14 cellular contexts compared by ENCODE assay signal in the genomic region with DNA sequence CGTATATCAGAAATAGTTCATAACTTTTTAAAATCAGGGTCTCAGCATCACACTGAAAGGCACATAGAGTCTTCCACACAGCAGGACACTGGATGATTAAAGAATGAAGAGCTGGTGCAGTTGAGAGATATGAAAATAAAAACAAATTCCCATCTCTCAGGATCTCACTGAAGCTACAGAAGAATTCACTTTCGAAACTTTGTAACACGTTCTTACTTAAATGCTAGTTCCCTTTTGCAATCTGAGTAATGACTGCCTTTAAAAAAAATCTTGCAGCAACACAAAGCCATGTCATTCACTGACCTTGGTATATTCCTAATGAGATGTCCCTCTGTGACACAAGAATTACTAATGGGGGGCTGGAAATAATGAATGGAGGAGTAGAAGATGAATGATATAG.
"Had no signal": no experiment of that assay in that cellular context is flagged by ENCODE, and none has a peak within 500 bp of the region (broad histone marks: within the 10 kb centered on the region; RNA-seq: fewer than 3 reads in every experiment).

No MANE protein-coding gene starts in this region.

- H3K27me3 Mint-ChIP-seq: type B pancreatic cell had no signal

- H3K27ac Mint-ChIP-seq: activated CD8-positive, alpha-beta T cell treated with anti-CD3 and anti-CD28 coated beads, Interleukin-2, amount 10 ng/mL, durations not matched to agents 7 days and 5 days; naive B cell; T-cell; type B pancreatic cell had no signal

- H3K4me1 ChIP-seq: spleen had no signal

- H3K27ac ChIP-seq: spleen had no signal

- H3K4me3 ChIP-seq: lung, spleen had no signal

- H3K36me3 ChIP-seq: spleen had no signal

- H3K9me3 Mint-ChIP-seq: naive B cell, T-cell, type B pancreatic cell had no signal

- H3K27me3 ChIP-seq: spleen had no signal

- H3K9me3 ChIP-seq: spleen had no signal

- H3K4me1 Mint-ChIP-seq: naive B cell, T-cell had no signal

- H3K4me3 Mint-ChIP-seq: activated CD8-positive, alpha-beta T cell treated with anti-CD3 and anti-CD28 coated beads, Interleukin-2, amount 10 ng/mL, durations not matched to agents 7 days and 5 days; naive B cell; T-cell; type B pancreatic cell had no signal

- DNase-seq: activated CD4-positive, alpha-beta T cell treated with anti-CD3 and anti-CD28 coated beads for 4 hours; activated CD8-positive, alpha-beta memory T cell treated with anti-CD3 and anti-CD28 coated beads, Interleukin-2, amount 50 U/mL, for 48 hours; activated CD8-positive, alpha-beta T cell treated with anti-CD3 and anti-CD28 coated beads, Interleukin-2, amount 10 ng/mL, durations not matched to agents 7 days and 5 days; cerebellar nuclear complex; dermis blood vessel endothelial cell; naive B cell; right cardiac atrium; spleen; stimulated activated CD4-positive, alpha-beta T cell treated with anti-CD3 and anti-CD28 coated beads, Interleukin-1b, Interleukin-23, amount 100 ng/mL, for 48 hours; stimulated activated naive CD4-positive, alpha-beta T cell; substantia nigra; T-cell had no signal

- ATAC-seq: activated CD8-positive, alpha-beta T cell treated with anti-CD3 and anti-CD28 coated beads, Interleukin-2, amount 10 ng/mL, durations not matched to agents 7 days and 5 days; right cardiac atrium; T-cell had no signal

- H3K36me3 Mint-ChIP-seq: naive B cell, T-cell, type B pancreatic cell had no signal
